11 cellular contexts compared by ENCODE assay signal in the genomic region with DNA sequence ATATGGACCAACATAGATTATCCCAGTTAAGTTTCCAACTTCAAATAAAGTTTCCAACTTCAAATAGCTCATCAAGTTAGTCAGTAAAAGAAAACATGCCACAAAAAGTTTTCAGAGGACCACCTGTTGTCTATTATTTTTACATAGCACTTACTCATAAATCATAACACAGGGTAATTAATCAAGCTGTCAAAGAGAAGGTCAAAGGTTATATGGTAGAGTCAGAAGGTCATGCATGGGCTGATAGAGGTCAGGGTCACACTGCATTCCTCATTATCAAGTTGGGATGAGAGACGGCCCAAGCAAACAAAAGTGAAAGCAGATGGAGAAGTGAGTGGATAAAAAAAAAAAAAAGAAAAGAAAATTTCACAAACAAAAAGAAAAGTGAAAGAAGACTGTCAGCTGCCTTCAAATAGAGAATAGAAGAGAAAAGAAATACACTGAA.
DNase-seq lines count a peak whose midpoint lies in the region; ATAC-seq and FAIRE-seq lines count a peak whose summit lies in the region.
"Had no signal": no experiment of that assay in that cellular context is flagged by ENCODE, and none has a peak within 500 bp of the region (broad histone marks: within the 10 kb centered on the region; RNA-seq: fewer than 3 reads in every experiment).

No MANE protein-coding gene starts in this region.

- no peak overlapping the region for H3K9ac ChIP-seq in endocrine pancreas (ENCODE audit: control insufficient read depth, insufficient read depth, low read length)

- H3K27ac ChIP-seq in small intestine (ENCODE audit: low read depth in 1 of 2, low read length in 1 of 2), result no peak overlapping the region
- H3K27ac ChIP-seq: SJSA1 had no signal

- peak overlapping the region; percentile 48 for H3K4me3 Mint-ChIP-seq in T-helper 1 cell treated with Interleukin-12 subunit alpha and Interleukin-12 subunit beta and Interleukin-4 antibody, amounts not matched to agents 30 μg/mL and 1 μg/mL, for 36 hours

- H3K4me1 ChIP-seq in endocrine pancreas (ENCODE audit: control insufficient read depth, insufficient read depth, low read length) (peaks cover 20% of the 10 kb centered on the region), small intestine (ENCODE audit: control insufficient read depth in 2 of 2, insufficient read depth in 1 of 2, low read depth in 1 of 2, low read length in 1 of 2) (no peaks in the 10 kb centered on the region)

- no peaks in the 10 kb centered on the region for H3K27me3 ChIP-seq in endocrine pancreas (ENCODE audit: control insufficient read depth, insufficient read depth, low read length)
- H3K27me3 ChIP-seq in small intestine (ENCODE audit: control insufficient read depth in 2 of 2, insufficient read depth in 2 of 2, low read length in 2 of 2), result no peaks in the 10 kb centered on the region
- H3K27me3 ChIP-seq: SJSA1 had no signal

- peaks cover 4% of the 10 kb centered on the region for H3K4me1 Mint-ChIP-seq in T-helper 1 cell treated with Interleukin-12 subunit alpha and Interleukin-12 subunit beta and Interleukin-4 antibody, amounts not matched to agents 30 μg/mL and 1 μg/mL, for 36 hours (ENCODE audit: low read depth)

- H3K36me3 ChIP-seq in endocrine pancreas (ENCODE audit: control insufficient read depth, insufficient read depth, low read length) (no peaks in the 10 kb centered on the region), small intestine (ENCODE audit: control insufficient read depth in 2 of 2, insufficient read depth in 2 of 2, low read length in 2 of 2) (no peaks in the 10 kb centered on the region)
- H3K36me3 ChIP-seq: SJSA1 had no signal

- ATAC-seq in GM21360 (IDR thresholded peaks at IDR 0.05; ENCODE audit: unreplicated experiment), result no peak

- FAIRE-seq in small intestine (lab: Jason Lieb, UNC), result no peak

- no peaks in the 10 kb centered on the region for H3K27me3 Mint-ChIP-seq in T-helper 1 cell treated with Interleukin-12 subunit alpha and Interleukin-12 subunit beta and Interleukin-4 antibody, amounts not matched to agents 30 μg/mL and 1 μg/mL, for 36 hours (ENCODE audit: low read depth)

- H3K4me3 ChIP-seq in endocrine pancreas (ENCODE audit: control insufficient read depth, insufficient read depth, low read length) (peak overlapping the region; percentile 18), small intestine (ENCODE audit: low read depth in 1 of 2, low read length in 2 of 2) (no peak overlapping the region)
- H3K4me3 ChIP-seq: SJSA1 had no signal

- H3K9me3 ChIP-seq in endocrine pancreas (ENCODE audit: control insufficient read depth, low read length) (no peaks in the 10 kb centered on the region), small intestine (ENCODE audit: control insufficient read depth, low read depth) (no peaks in the 10 kb centered on the region)
- H3K9me3 ChIP-seq: SJSA1 had no signal

- DNase-seq in T-helper 1 cell (no peak), NCI-H69 (lab: John Stamatoyannopoulos, UW) (peak; percentile 79), small intestine (peak; percentile 25), HK-2 (ENCODE audit: unreplicated experiment) (no peak), SW480 (ENCODE audit: low spot score) (no peak)
- DNase-seq: effector CD4-positive, alpha-beta T cell; NCI-H1694 treated with DMSO at 0.1 percent for 48 hours had no signal

- WGBS in small intestine, 3 donors, result 0 to 6% (median 0%) methylated on average over 1 of the region's 1 CpG

- H3K9me3 Mint-ChIP-seq in T-helper 1 cell treated with Interleukin-12 subunit alpha and Interleukin-12 subunit beta and Interleukin-4 antibody, amounts not matched to agents 30 μg/mL and 1 μg/mL, for 36 hours, result no peaks in the 10 kb centered on the region

- no peak overlapping the region for H3K27ac Mint-ChIP-seq in T-helper 1 cell treated with Interleukin-12 subunit alpha and Interleukin-12 subunit beta and Interleukin-4 antibody, amounts not matched to agents 30 μg/mL and 1 μg/mL, for 36 hours

- H3K36me3 Mint-ChIP-seq in T-helper 1 cell treated with Interleukin-12 subunit alpha and Interleukin-12 subunit beta and Interleukin-4 antibody, amounts not matched to agents 30 μg/mL and 1 μg/mL, for 36 hours (ENCODE audit: low read depth), result no peaks in the 10 kb centered on the region

Comparison
In these comparisons a context has a peak if more than half of its experiments do, and no peak if none do; other contexts are left out.
1. DNase-seq: peak in NCI-H69 (single experiment) and small intestine (single experiment); none in T-helper 1 cell (0 of 5), HK-2 (single experiment) and SW480 (single experiment).